Comparison of ENCODE assay signal across 8 cellular contexts in genomic region chr9:130579738-130580463, GRCh38. TPM values are rescaled to one million over a fixed set of nuclear protein-coding genes. Genes with fewer than 3 reads are reported as not detected.
A peak's percentile ranks its signal among the peaks of the same experiment; 100 is the strongest.
DNase-seq lines count a peak whose midpoint lies in the region; ATAC-seq and TF ChIP-seq lines count a peak whose summit lies in the region.

No MANE protein-coding gene starts in this region.

- H3K4me3 ChIP-seq in HUES6 (ENCODE audit: low read depth, low read length) (peak overlapping the region; percentile 91), brain microvascular endothelial cell (ENCODE audit: low read depth, low read length) (peak overlapping the region; percentile 92), left lung (peak overlapping the region; percentile 76 to 99), suprapubic skin (peak overlapping the region; percentile 65)

- peaks cover 14% of the 10 kb centered on the region for H3K4me1 ChIP-seq in HUES6 (ENCODE audit: control insufficient read depth, insufficient read depth, low read length)
- H3K4me1 ChIP-seq in left lung: peaks cover 16 to 26% of the 10 kb centered on the region in 2 donors
- peaks cover 27% of the 10 kb centered on the region for H3K4me1 ChIP-seq in suprapubic skin

- in situ Hi-C loops in ACHN (cut with HindIII; ENCODE audit: low pct_ligation_motif_present, low pct_unique_long_range_greater_than_20kb, low sequenced_read_pairs): no loop called here
- in situ Hi-C loops in brain microvascular endothelial cell (cut with HindIII; ENCODE audit: low pct_ligation_motif_present, low sequenced_read_pairs): no loop called here

- ATAC-seq in GM19438 (IDR thresholded peaks at IDR 0.05; ENCODE audit: low read depth, unreplicated experiment) (peak; percentile 19), left lung (peak; percentile 5)

- TF ChIP-seq CTCF in brain microvascular endothelial cell (IDR thresholded peaks at IDR 0.05; ENCODE audit: low read depth, low read length, missing control alignments) (no peak), left lung (IDR thresholded peaks at IDR 0.05) (no peak), suprapubic skin (IDR thresholded peaks at IDR 0.05) (no peak)

- no peak for TF ChIP-seq EP300 in suprapubic skin (IDR thresholded peaks at IDR 0.05)

- H3K9me3 ChIP-seq in HUES6 (ENCODE audit: control insufficient read depth, insufficient read depth, low read depth, low read length): no peaks in the 10 kb centered on the region
- H3K9me3 ChIP-seq in left lung: no peaks in the 10 kb centered on the region
- H3K9me3 ChIP-seq in suprapubic skin: no peaks in the 10 kb centered on the region

- H3K27ac ChIP-seq in HUES6 (ENCODE audit: low read depth, low read length) (peak overlapping the region; percentile 87), brain microvascular endothelial cell (peak overlapping the region; percentile 81), left lung (peak overlapping the region; percentile 80 to 87), suprapubic skin (peak overlapping the region; percentile 84)

- DNase-seq in ACHN (peak; percentile 7), brain microvascular endothelial cell (no peak), left lung (no peak), suprapubic skin (ENCODE audit: low spot score in 2 of 2) (peak in 1 of 2 donors; percentile 83), AML-193 (lab: John Stamatoyannopoulos, UW) (no peak), SW 1271 (lab: John Stamatoyannopoulos, UW) (no peak)

- H3K27me3 ChIP-seq in HUES6 (ENCODE audit: control insufficient read depth, insufficient read depth, low read length): no peaks in the 10 kb centered on the region; the same call in 1 of the 2 replicates
- no peaks in the 10 kb centered on the region for H3K27me3 ChIP-seq in brain microvascular endothelial cell (replicated peaks)
- H3K27me3 ChIP-seq in left lung: no peaks in the 10 kb centered on the region
- no peaks in the 10 kb centered on the region for H3K27me3 ChIP-seq in suprapubic skin

- TF ChIP-seq POLR2A in suprapubic skin (IDR thresholded peaks at IDR 0.05): no peak

- peak overlapping the region; percentile 68 for H3K9ac ChIP-seq in HUES6 (ENCODE audit: low read length)

- intact Hi-C loops in left lung (cut with DNase I): no loop called here

- WGBS in suprapubic skin: 3% methylated on average over 22 of the region's 40 CpGs

- peaks cover 20% of the 10 kb centered on the region for H3K36me3 ChIP-seq in HUES6 (ENCODE audit: control insufficient read depth, insufficient read depth, low read length)
- H3K36me3 ChIP-seq in brain microvascular endothelial cell (replicated peaks): no peaks in the 10 kb centered on the region
- H3K36me3 ChIP-seq in left lung: no peaks in the 10 kb centered on the region
- no peaks in the 10 kb centered on the region for H3K36me3 ChIP-seq in suprapubic skin

RNA-seq across cellular contexts. Expression of gene FUBP3, which starts 0.5 kb away (rescaled TPM):
- 10 to 100 TPM; 33.1 to 38.4 TPM for total RNA-seq in left lung
- total RNA-seq in suprapubic skin: 100 to 1,000 TPM in 1 of 4 donors, 10 to 100 TPM in 3; 26.5 to 147 (median 33.7) TPM
